In the genomic region with DNA sequence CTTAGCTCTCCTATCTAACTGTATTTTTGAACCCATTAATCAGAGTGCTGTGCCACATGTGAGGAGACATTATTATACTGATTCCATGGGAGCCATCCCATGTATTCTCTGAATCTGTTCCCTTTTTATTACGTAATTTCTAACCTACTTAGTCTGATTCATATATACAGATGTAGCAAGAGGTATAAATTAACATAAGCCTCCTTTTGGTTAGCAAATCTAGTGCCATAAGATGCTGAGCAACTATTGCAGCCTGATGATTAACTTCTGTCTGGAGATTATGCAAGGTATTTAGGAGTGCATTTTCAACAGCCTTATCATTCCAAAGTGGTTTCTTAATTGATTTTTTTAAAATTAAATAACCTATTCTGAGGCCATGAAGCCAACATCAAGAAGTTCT, we compare ENCODE assay signal across 18 cellular contexts.
DNase-seq lines count a peak whose midpoint lies in the region; ATAC-seq and TF ChIP-seq lines count a peak whose summit lies in the region.
"Had no signal": no experiment of that assay in that cellular context is flagged by ENCODE, and none has a peak within 500 bp of the region (broad histone marks: within the 10 kb centered on the region; RNA-seq: fewer than 3 reads in every experiment).

No MANE protein-coding gene starts in this region.

- H3K27me3 ChIP-seq in AG04450 (ENCODE audit: control insufficient read depth, insufficient read depth, low read length), result no peaks in the 10 kb centered on the region
- H3K27me3 ChIP-seq in Peyer's patch, result no peaks in the 10 kb centered on the region
- H3K27me3 ChIP-seq: BLaER1 treated with 17β-estradiol and CSF1 and Interleukin-3, amounts not matched to agents 10 nM and 100 nM; colonic mucosa had no signal

- intact Hi-C loops in left ventricle myocardium superior (cut with micrococcal nuclease), result no loop called here

- H3K4me3 ChIP-seq in AG04450 (ENCODE audit: low read depth, low read length), result no peak overlapping the region
- H3K4me3 ChIP-seq in Peyer's patch, result no peak overlapping the region
- H3K4me3 ChIP-seq: BLaER1 treated with 17β-estradiol and CSF1 and Interleukin-3, amounts not matched to agents 10 nM and 100 nM; colonic mucosa had no signal

- H3K9me3 ChIP-seq in AG04450 (ENCODE audit: control insufficient read depth, insufficient read depth, low read length) (no peaks in the 10 kb centered on the region), Peyer's patch (no peaks in the 10 kb centered on the region)
- H3K9me3 ChIP-seq: BLaER1 treated with 17β-estradiol and CSF1 and Interleukin-3, amounts not matched to agents 10 nM and 100 nM; colonic mucosa had no signal

- no peak for ATAC-seq in GM18907 (IDR thresholded peaks at IDR 0.05; ENCODE audit: unreplicated experiment)
- no peak for ATAC-seq in left ventricle myocardium superior

- H3K4me1 ChIP-seq in Peyer's patch, result no peaks in the 10 kb centered on the region
- H3K4me1 ChIP-seq: colonic mucosa had no signal

- CTCF ChIA-PET in AG04450 (lab: Charles Lee), result interaction anchor here (1.4 to 1.5 kb wide), 2 partner anchors 17 to 34 kb away, joined by 4 to 5 read pairs; no protein-coding TSS in a partner anchor

- H3K36me3 ChIP-seq in Peyer's patch, result no peaks in the 10 kb centered on the region
- H3K36me3 ChIP-seq: BLaER1 treated with 17β-estradiol and CSF1 and Interleukin-3, amounts not matched to agents 10 nM and 100 nM; colonic mucosa had no signal

- TF ChIP-seq CTCF in AG04450 (IDR thresholded peaks at IDR 0.05; ENCODE audit: low read depth, low read length) (no peak), Peyer's patch (IDR thresholded peaks at IDR 0.05) (no peak)

- no peak for TF ChIP-seq POLR2A in Peyer's patch (IDR thresholded peaks at IDR 0.05)

- POLR2A ChIA-PET in AG04450 (lab: Yijun Ruan, JAX), result interaction anchor here (0.6 to 1.5 kb wide), 6 partner anchors 16 to 223 kb away, joined by 3 to 7 read pairs (median 4); no protein-coding TSS in a partner anchor

- no peak overlapping the region for H3K27ac ChIP-seq in AG04450 (ENCODE audit: low read depth, low read length)
- H3K27ac ChIP-seq in Peyer's patch, result no peak overlapping the region
- H3K27ac ChIP-seq: BLaER1 treated with 17β-estradiol and CSF1 and Interleukin-3, amounts not matched to agents 10 nM and 100 nM; colonic mucosa had no signal

- DNase-seq in AG04450 (ENCODE audit: low read depth, low spot score) (peak; percentile 81), HCEC 1CT (peak; percentile 96), astrocyte of the hippocampus (ENCODE audit: low read depth, low spot score) (peak; percentile 67), iris pigment epithelial cell (ENCODE audit: low read depth) (peak; percentile 95), Peyer's patch (no peak), left ventricle myocardium superior (no peak), OCI-M1 (lab: John Stamatoyannopoulos, UW) (no peak)
- DNase-seq: activated CD4-positive, alpha-beta memory T cell treated with anti-CD3 and anti-CD28 coated beads, Interleukin-2, amount 10 ng/mL, durations not matched to agents 7 days and 5 days; activated naive CD4-positive, alpha-beta T cell treated with Interleukin-2 at 50 U/mL for 16 hours; colonic mucosa; H9; NCI-H1105 treated with DMSO at 0.1 percent for 48 hours; retina; stimulated activated CD4-positive, alpha-beta T cell treated with anti-CD3 and anti-CD28 coated beads, Interleukin-4, amount 100 ng/mL, for 4 hours; stimulated activated naive CD4-positive, alpha-beta T cell; T1000 had no signal

Comparison
In these comparisons a context has a peak if more than half of its experiments do, and no peak if none do; other contexts are left out.
1. DNase-seq: peak in AG04450 (single experiment), HCEC 1CT (single experiment), astrocyte of the hippocampus (single experiment) and iris pigment epithelial cell (single experiment); none in Peyer's patch (0 of 3), left ventricle myocardium superior (single experiment) and OCI-M1 (single experiment).